In the genomic region with DNA sequence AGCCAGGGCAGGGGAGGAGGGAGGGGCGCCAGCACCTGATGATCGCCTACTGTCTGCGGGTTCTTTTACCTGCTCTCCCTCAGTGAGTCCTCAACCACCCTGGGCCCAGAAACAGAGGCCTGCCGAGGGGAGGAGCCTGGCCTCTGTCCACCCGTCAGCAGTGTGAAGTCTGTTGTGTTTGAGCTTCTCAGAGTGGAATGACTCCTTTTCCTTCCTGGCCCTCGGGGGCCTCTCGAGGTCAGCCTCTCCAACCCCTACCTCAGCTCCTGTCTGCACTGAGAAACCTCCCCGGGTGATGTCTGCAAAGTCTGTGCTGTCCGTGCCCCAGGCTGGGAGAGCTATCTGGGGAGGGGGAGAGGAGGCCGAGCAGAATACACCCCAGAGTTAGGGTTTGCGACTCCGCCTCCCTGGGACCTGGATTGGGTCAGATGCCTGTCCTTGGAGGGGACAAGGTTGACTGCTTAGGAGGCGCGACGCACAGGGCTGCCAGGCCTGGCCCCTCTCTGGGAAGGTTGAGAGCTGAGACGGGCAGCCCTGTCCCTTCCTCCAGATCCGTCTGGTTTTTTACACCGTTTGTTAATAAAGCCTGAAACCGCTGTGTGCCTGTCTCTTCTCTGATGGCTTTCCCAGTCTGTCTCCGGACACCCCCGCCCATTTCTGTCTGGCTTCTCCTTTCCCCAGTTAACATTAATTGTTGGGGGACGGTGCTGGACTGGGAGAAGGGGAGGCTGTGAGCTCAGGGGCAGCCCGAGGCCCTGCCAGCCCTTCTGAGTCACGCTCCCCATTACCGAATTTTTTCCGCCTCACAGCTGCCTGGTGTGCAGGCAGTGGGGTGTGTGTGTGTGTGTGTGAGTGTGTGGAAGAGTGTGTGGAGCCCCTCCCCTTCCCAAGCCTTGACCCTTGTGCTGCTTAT, we compare ENCODE assay signal across 8 cellular contexts. TPM values are rescaled to one million over a fixed set of nuclear protein-coding genes. Genes with fewer than 3 reads are reported as not detected.
DNase-seq lines count a peak whose midpoint lies in the region; ATAC-seq and TF ChIP-seq lines count a peak whose summit lies in the region.

No MANE protein-coding gene starts in this region.

- H3K9me2 ChIP-seq in PC-9 (ENCODE audit: insufficient read depth): no peaks in the 10 kb centered on the region

- 0 out of 2 replicates have a peak overlapping the region, but pooled peaks have one; percentile 2 for H3K27ac ChIP-seq in PC-9
- peak overlapping the region; percentile 96 for H3K27ac ChIP-seq in smooth muscle cell (ENCODE audit: low read depth)

- peaks cover 21% of the 10 kb centered on the region for H3K4me1 ChIP-seq in PC-9 (replicated peaks; ENCODE audit: insufficient read depth)
- H3K4me1 ChIP-seq in smooth muscle cell (ENCODE audit: low read depth): peaks cover 32% of the 10 kb centered on the region

- intact Hi-C loops in PC-9 (cut with micrococcal nuclease; ENCODE audit: unreplicated experiment): no loop called here

- H2AFZ ChIP-seq in PC-9 (no peak overlapping the region), smooth muscle cell (ENCODE audit: low read depth) (no peak overlapping the region)

- POLR2A ChIA-PET in PC-9 (lab: Charles Lee; ENCODE audit: unreplicated experiment): interaction anchor here (0.6 to 1.2 kb wide), 10 partner anchors 8 to 139 kb away, joined by 3 to 12 read pairs (median 5); partner anchors contain the start of genes ISOC2, ZNF628 and ZNF784

- H4K20me1 ChIP-seq in PC-9 (ENCODE audit: insufficient read depth) (no peaks in the 10 kb centered on the region; the same call in 1 of the 2 replicates), smooth muscle cell (ENCODE audit: low read depth) (no peaks in the 10 kb centered on the region)

- H3K36me3 ChIP-seq in PC-9 (ENCODE audit: low read depth) (no peaks in the 10 kb centered on the region), smooth muscle cell (ENCODE audit: low read depth) (no peaks in the 10 kb centered on the region)

- peak; percentile 38 for DNase-seq in DMS53 treated with DMSO at 0.1 percent for 48 hours (lab: John Stamatoyannopoulos, UW; ENCODE audit: unreplicated experiment)
- peak; percentile 65 to 69 for DNase-seq in PC-9
- peak; percentile 74 for DNase-seq in amniotic stem cell (lab: John Stamatoyannopoulos, UW)
- peak; percentile 96 for DNase-seq in hepatic stellate cell (ENCODE audit: low spot score)
- peak; percentile 78 for DNase-seq in smooth muscle cell (lab: John Stamatoyannopoulos, UW; ENCODE audit: unreplicated experiment)
- DNase-seq in NCI-H2029 treated with DMSO at 0.1 percent for 48 hours (lab: John Stamatoyannopoulos, UW): no peak
- DNase-seq in GM19240 (ENCODE audit: insufficient read length, low spot score): no peak

- peak overlapping the region; percentile 76 for H3K9ac ChIP-seq in smooth muscle cell (ENCODE audit: low read depth)

- CTCF ChIA-PET in PC-9 (lab: Charles Lee): interaction anchor here (0.6 to 1.0 kb wide), 5 partner anchors 11 to 1016 kb away, joined by 3 to 7 read pairs (median 4); no protein-coding TSS in a partner anchor

- H3K9me3 ChIP-seq in PC-9 (ENCODE audit: insufficient read depth, low read depth) (no peaks in the 10 kb centered on the region), smooth muscle cell (replicated peaks; ENCODE audit: low read depth) (no peaks in the 10 kb centered on the region)

- H3K4me3 ChIP-seq in PC-9: no peak overlapping the region
- peak overlapping the region; percentile 24 for H3K4me3 ChIP-seq in smooth muscle cell

- TF ChIP-seq CTCF in PC-9 (conservative IDR thresholded peaks at IDR 0.05): no peak
- no peak for TF ChIP-seq CTCF in smooth muscle cell (IDR thresholded peaks at IDR 0.05; ENCODE audit: borderline replicate concordance, insufficient read depth, poor library complexity, severe bottlenecking)

- H3K4me2 ChIP-seq in PC-9 (peak overlapping the region; percentile 41), smooth muscle cell (peak overlapping the region; percentile 99)

- H3K27me3 ChIP-seq in PC-9 (ENCODE audit: insufficient read depth, low read depth): peaks cover 3% of the 10 kb centered on the region; the same call in 1 of the 2 replicates
- no peaks in the 10 kb centered on the region for H3K27me3 ChIP-seq in smooth muscle cell (ENCODE audit: low read depth)

- no peaks in the 10 kb centered on the region; the same call in 1 of the 2 replicates for H3K79me2 ChIP-seq in PC-9 (ENCODE audit: low read depth)
- H3K79me2 ChIP-seq in smooth muscle cell (ENCODE audit: low read depth): peaks cover 7% of the 10 kb centered on the region

- ATAC-seq in HG03139 (IDR thresholded peaks at IDR 0.05; ENCODE audit: unreplicated experiment): no peak

- H3F3A ChIP-seq in PC-9 (ENCODE audit: insufficient read depth, low read depth): peaks cover 22% of the 10 kb centered on the region; the same call in 1 of the 2 replicates
- peaks cover 12% of the 10 kb centered on the region for H3F3A ChIP-seq in smooth muscle cell (ENCODE audit: low read depth)

- 7% methylated on average over 26 of the region's 26 CpGs for WGBS in smooth muscle cell (ENCODE audit: low lambda C conversion rate)

- BruUV-seq in PC-9 (replicated peaks; lab: Mats Ljungman, UMichigan): TSS peak; percentile 21

RNA-seq across cellular contexts. Expression of gene SSC5D, which starts 1.0 kb away (rescaled TPM):
- total RNA-seq in PC-9 (2021) (3.9 and 4.8 TPM in 2 replicates), smooth muscle cell (3.0 and 3.8 TPM in 2 replicates)
- polyA plus RNA-seq in smooth muscle cell: 11.2 and 13.6 TPM in 2 replicates

RNA-seq across cellular contexts. Expression of gene NAT14, which starts 2.2 kb away (rescaled TPM):
- total RNA-seq in PC-9 (2021): 61.6 and 103 TPM in 2 replicates
- total RNA-seq in smooth muscle cell: 14.3 and 17.3 TPM in 2 replicates
- 67.5 and 72.1 TPM in 2 replicates for polyA plus RNA-seq in smooth muscle cell

RNA-seq across cellular contexts. Expression of gene ZNF628, which starts 10.8 kb away (rescaled TPM):
- total RNA-seq in PC-9 (2021) (17.7 and 19.3 TPM in 2 replicates), smooth muscle cell (2.4 and 2.6 TPM in 2 replicates)
- 1.3 and 2.0 TPM in 2 replicates for polyA plus RNA-seq in smooth muscle cell

RNA-seq across cellular contexts. Expression of gene C19orf85, which starts 22.7 kb away (rescaled TPM):
- total RNA-seq in PC-9 (2021) (0.73 and 0.74 TPM in 2 replicates), smooth muscle cell (not detected in 2 replicates)
- not detected in 2 replicates for polyA plus RNA-seq in smooth muscle cell

RNA-seq across cellular contexts. Expression of gene ISOC2, which starts 25.8 kb away (rescaled TPM):
- total RNA-seq in PC-9 (2021) (92.4 and 113 TPM in 2 replicates), smooth muscle cell (47.3 and 56.5 TPM in 2 replicates)
- polyA plus RNA-seq in smooth muscle cell: 37.3 and 61.4 TPM in 2 replicates

Comparison
In these comparisons a context has a peak if more than half of its experiments do, and no peak if none do; other contexts are left out.
1. DNase-seq: peak in DMS53 treated with DMSO at 0.1 percent for 48 hours (single experiment), PC-9 (2 of 2), amniotic stem cell (single experiment), hepatic stellate cell (single experiment) and smooth muscle cell (single experiment); none in NCI-H2029 treated with DMSO at 0.1 percent for 48 hours (single experiment) and GM19240 (single experiment).